22 cellular contexts compared by ENCODE assay signal in genomic region chr16:12611916-12612597, GRCh38.
DNase-seq lines count a peak whose midpoint lies in the region; ATAC-seq, FAIRE-seq and TF ChIP-seq lines count a peak whose summit lies in the region.
"Had no signal": no experiment of that assay in that cellular context is flagged by ENCODE, and none has a peak within 500 bp of the region (broad histone marks: within the 10 kb centered on the region; RNA-seq: fewer than 3 reads in every experiment).

No MANE protein-coding gene starts in this region.

- intact Hi-C loops in kidney (cut with DNase I) (no loop called here), cardiac septum (cut with DNase I) (no loop called here)

- no peaks in the 10 kb centered on the region for H3K27me3 ChIP-seq in RWPE2 (ENCODE audit: insufficient read depth, poor library complexity, severe bottlenecking)

- H3K27ac ChIP-seq in RWPE2 (ENCODE audit: poor library complexity, severe bottlenecking), result peak overlapping the region; percentile 29
- H3K27ac ChIP-seq in kidney (ENCODE audit: low read depth in 2 of 2, low read length in 2 of 2), result peak overlapping the region; percentile 61 to 86
- H3K27ac ChIP-seq: GM23248, HL-60 had no signal

- in situ Hi-C loops in Caki2 (cut with HindIII; ENCODE audit: low pct_unique_long_range_greater_than_20kb, low sequenced_read_pairs), result no loop called here

- CTCF ChIA-PET in T-cell (lab: Charles Lee), result no interaction called here

- H3K27me3 Mint-ChIP-seq in T-cell, result peaks cover 0 to 7% of the 10 kb centered on the region in 2 donors

- H3K9me3 ChIP-seq in RWPE2 (ENCODE audit: severe bottlenecking) (no peaks in the 10 kb centered on the region), kidney (ENCODE audit: control insufficient read depth in 1 of 2, low read length in 2 of 2) (no peaks in the 10 kb centered on the region)

- no peak for ATAC-seq in RWPE2 (ENCODE audit: low read depth)
- ATAC-seq in GM21717 (IDR thresholded peaks at IDR 0.05; ENCODE audit: unreplicated experiment), result no peak
- no peak for ATAC-seq in T-cell (replicated peaks in 1 of 4)

- H3K4me1 Mint-ChIP-seq in T-cell, result peaks cover 14 to 20% (median 17%) of the 10 kb centered on the region in 3 donors
- H3K4me1 Mint-ChIP-seq: B cell had no signal

- no peak overlapping the region for H3K9ac ChIP-seq in kidney (ENCODE audit: low read length in 2 of 2)
- H3K9ac ChIP-seq: GM23248 had no signal

- H3K4me1 ChIP-seq in RWPE2 (ENCODE audit: insufficient read depth, poor library complexity, severe bottlenecking), result peaks cover 11% of the 10 kb centered on the region
- peaks cover 2 to 22% of the 10 kb centered on the region in 2 donors for H3K4me1 ChIP-seq in kidney (ENCODE audit: control insufficient read depth in 1 of 2, insufficient read depth in 1 of 2, low read depth in 1 of 2, low read length in 2 of 2)

- no peak for FAIRE-seq in kidney (lab: Jason Lieb, UNC)
- FAIRE-seq: GM12891, GM18507 had no signal

- H3K4me3 ChIP-seq in RWPE2 (ENCODE audit: severe bottlenecking) (no peak overlapping the region), kidney (ENCODE audit: low read length in 2 of 2) (no peak overlapping the region)
- H3K4me3 ChIP-seq: GM23248 had no signal

- H3K36me3 Mint-ChIP-seq in T-cell, result no peaks in the 10 kb centered on the region
- H3K36me3 Mint-ChIP-seq: CD4-positive, CD25-positive, alpha-beta regulatory T cell had no signal

- no peak overlapping the region for H3K27ac Mint-ChIP-seq in T-cell
- H3K27ac Mint-ChIP-seq: B cell had no signal

- POLR2A ChIA-PET in T-cell (lab: Charles Lee), result no interaction called here

- H3K9me3 Mint-ChIP-seq in T-cell, result peaks cover 0 to 4% (median 0%) of the 10 kb centered on the region in 3 donors

- DNase-seq in A172 (ENCODE audit: low spot score) (peak; percentile 43), Caki2 (ENCODE audit: low read depth) (peak; percentile 54), RWPE2 (ENCODE audit: low spot score) (no peak), kidney (no peak), cerebellar nuclear complex (lab: John Stamatoyannopoulos, UW) (no peak), cardiac septum (ENCODE audit: low spot score) (no peak), T-cell (no peak)
- DNase-seq: CD4-positive, CD25-positive, alpha-beta regulatory T cell; DND-41; GDM1; GM23248; HCEC 1CT; KBM-7; NCI-H1436 treated with DMSO at 0.1 percent for 48 hours; NCI-H2029 treated with DMSO at 0.1 percent for 48 hours; NCI-H510A; NCI-H82 had no signal

- TF ChIP-seq CTCF in RWPE2 (IDR thresholded peaks at IDR 0.05; ENCODE audit: poor library complexity, severe bottlenecking) (no peak), kidney (IDR thresholded peaks at IDR 0.05; ENCODE audit: borderline replicate concordance, extremely low read depth, insufficient read depth) (no peak)

- H3K36me3 ChIP-seq in RWPE2 (ENCODE audit: low read depth) (no peaks in the 10 kb centered on the region), kidney (ENCODE audit: control insufficient read depth in 1 of 2, insufficient read depth in 2 of 2, low read length in 2 of 2) (no peaks in the 10 kb centered on the region)

- no peak overlapping the region for H3K4me3 Mint-ChIP-seq in T-cell
- H3K4me3 Mint-ChIP-seq: B cell; CD4-positive, CD25-positive, alpha-beta regulatory T cell had no signal

Comparison
In these comparisons a context has a peak if more than half of its experiments do, and no peak if none do; other contexts are left out.
1. DNase-seq: peak in A172 (single experiment) and Caki2 (single experiment); none in RWPE2 (single experiment), kidney (single experiment), cerebellar nuclear complex (0 of 2), cardiac septum (single experiment) and T-cell (0 of 34).